Comparison of ENCODE assay signal across 19 cellular contexts in genomic region chr6:27562027-27562410, GRCh38.
A peak's percentile ranks its signal among the peaks of the same experiment; 100 is the strongest.
DNase-seq lines count a peak whose midpoint lies in the region; ATAC-seq and TF ChIP-seq lines count a peak whose summit lies in the region.
"Had no signal": no experiment of that assay in that cellular context is flagged by ENCODE, and none has a peak within 500 bp of the region (broad histone marks: within the 10 kb centered on the region; RNA-seq: fewer than 3 reads in every experiment).

No MANE protein-coding gene starts in this region.

- peak overlapping the region; percentile 90 for H3K4me3 Mint-ChIP-seq in WTC11
- H3K4me3 Mint-ChIP-seq: activated T-cell treated with anti-CD3 and anti-CD28 coated beads, Interleukin-2, amount 50 U/mL, for 72 hours had no signal

- in situ Hi-C loops in ACHN (cut with HindIII; ENCODE audit: low pct_ligation_motif_present, low pct_unique_long_range_greater_than_20kb, low sequenced_read_pairs): no loop called here

- no peak overlapping the region for H3K27ac ChIP-seq in HUES48 (ENCODE audit: low read depth, low read length)
- no peak overlapping the region for H3K27ac ChIP-seq in WERI-Rb-1
- H3K27ac ChIP-seq: body of pancreas, coronary artery, parathyroid adenoma, upper lobe of left lung had no signal

- H3K27ac Mint-ChIP-seq in WTC11: no peak overlapping the region
- H3K27ac Mint-ChIP-seq: activated naive CD4-positive, alpha-beta T cell treated with anti-CD3 and anti-CD28 coated beads, Interleukin-2, amount 50 U/mL, for 72 hours; activated T-cell treated with anti-CD3 and anti-CD28 coated beads, Interleukin-2, amount 50 U/mL, for 72 hours had no signal

- H3K27me3 Mint-ChIP-seq in WTC11 (ENCODE audit: low read depth): peaks cover 87% of the 10 kb centered on the region

- no peak for ATAC-seq in WTC11
- ATAC-seq: activated naive CD4-positive, alpha-beta T cell treated with anti-CD3 and anti-CD28 coated beads, Interleukin-2, amount 50 U/mL, for 72 hours; activated T-cell treated with anti-CD3 and anti-CD28 coated beads, Interleukin-2, amount 50 U/mL, for 72 hours; body of pancreas; GM12878 had no signal

- CTCF ChIA-PET in WTC11 (lab: Charles Lee): interaction anchor here (0.5 to 2.4 kb wide), 6 partner anchors 27 to 354 kb away, joined by 3 to 13 read pairs (median 4); no protein-coding TSS in a partner anchor

- no peaks in the 10 kb centered on the region for H3K9me3 ChIP-seq in HUES48 (ENCODE audit: control insufficient read depth, insufficient read depth, low read length)
- H3K9me3 ChIP-seq in iPS-18c (ENCODE audit: control insufficient read depth, insufficient read depth, low read length): no peaks in the 10 kb centered on the region
- peaks cover 26% of the 10 kb centered on the region for H3K9me3 ChIP-seq in WERI-Rb-1 (ENCODE audit: severe bottlenecking)
- H3K9me3 ChIP-seq: body of pancreas had no signal

- H3K9ac ChIP-seq in HUES48 (ENCODE audit: low read depth, low read length): no peak overlapping the region
- H3K9ac ChIP-seq: parathyroid adenoma had no signal

- no peaks in the 10 kb centered on the region for H3K9me3 Mint-ChIP-seq in WTC11
- H3K9me3 Mint-ChIP-seq: activated T-cell treated with anti-CD3 and anti-CD28 coated beads, Interleukin-2, amount 50 U/mL, for 72 hours had no signal

- H3K36me3 ChIP-seq in HUES48 (ENCODE audit: control insufficient read depth, insufficient read depth, low read length) (no peaks in the 10 kb centered on the region), WERI-Rb-1 (no peaks in the 10 kb centered on the region)
- H3K36me3 ChIP-seq: upper lobe of left lung had no signal

- no peaks in the 10 kb centered on the region for H3K36me3 Mint-ChIP-seq in WTC11

- POLR2A ChIA-PET in WTC11 (lab: Charles Lee): interaction anchor here (0.6 kb wide), 1 partner anchor 1238 kb away, joined by 3 read pairs; no protein-coding TSS in a partner anchor

- H3K4me1 Mint-ChIP-seq in WTC11: peaks cover 32% of the 10 kb centered on the region

- peaks cover 34% of the 10 kb centered on the region for H3K27me3 ChIP-seq in HUES48 (ENCODE audit: control insufficient read depth, insufficient read depth, low read length)
- peaks cover 98% of the 10 kb centered on the region for H3K27me3 ChIP-seq in WERI-Rb-1 (ENCODE audit: insufficient read depth, low read depth, severe bottlenecking)

- H3K4me1 ChIP-seq in HUES48 (ENCODE audit: control insufficient read depth, insufficient read depth, low read length): peaks cover 11% of the 10 kb centered on the region
- H3K4me1 ChIP-seq: body of pancreas, parathyroid adenoma had no signal

- TF ChIP-seq CTCF in WTC11 (IDR thresholded peaks at IDR 0.05) (no peak), WERI-Rb-1 (IDR thresholded peaks at IDR 0.05; ENCODE audit: low read depth, low read length) (no peak)

- H3K4me3 ChIP-seq in HUES48 (ENCODE audit: low read depth, low read length) (peak overlapping the region; percentile 91), iPS-18c (ENCODE audit: insufficient read depth, low read depth, low read length) (peak overlapping the region; percentile 49), WERI-Rb-1 (ENCODE audit: low read depth, low read length) (no peak overlapping the region)
- H3K4me3 ChIP-seq: body of pancreas, coronary artery, GM12878, upper lobe of left lung had no signal

- peak; percentile 44 for DNase-seq in DMS 273 treated with DMSO at 0.1 percent for 48 hours (lab: John Stamatoyannopoulos, UW)
- peak; percentile 63 for DNase-seq in WTC11 (ENCODE audit: low spot score)
- DNase-seq in ACHN: no peak
- no peak for DNase-seq in WERI-Rb-1
- no peak for DNase-seq in NCI-H187 treated with DMSO at 0.1 percent for 48 hours (lab: John Stamatoyannopoulos, UW)
- no peak for DNase-seq in GM03348 (ENCODE audit: low spot score)
- DNase-seq: activated T-cell treated with anti-CD3 and anti-CD28 coated beads, Interleukin-2, amount 50 U/mL, for 72 hours; body of pancreas; foreskin melanocyte; NCI-H146; NCI-H2227 treated with DMSO at 0.1 percent for 48 hours; NK-92 treated with Interleukin-12 subunit alpha and Interleukin-12 subunit beta, amount 100 ng/mL, for 24 hours; upper lobe of left lung had no signal

TF ChIP-seq in WTC11, 78 proteins besides CTCF, POLR2A, EP300 and RAD21:
- TF ChIP-seq ETV6 (CRISPR knock-in tag; IDR thresholded peaks at IDR 0.05) (0 out of 2 replicates have a peak, but pooled peaks have one; percentile 13), NR1H2 (CRISPR knock-in tag; IDR thresholded peaks at IDR 0.05) (no peak)

Comparison
In these comparisons a context has a peak if more than half of its experiments do, and no peak if none do; other contexts are left out.
1. DNase-seq: peak in DMS 273 treated with DMSO at 0.1 percent for 48 hours (single experiment) and WTC11 (single experiment); none in ACHN (single experiment), WERI-Rb-1 (single experiment), NCI-H187 treated with DMSO at 0.1 percent for 48 hours (single experiment) and GM03348 (single experiment).